ENCODE assay signal across 8 cellular contexts in the genomic region with DNA sequence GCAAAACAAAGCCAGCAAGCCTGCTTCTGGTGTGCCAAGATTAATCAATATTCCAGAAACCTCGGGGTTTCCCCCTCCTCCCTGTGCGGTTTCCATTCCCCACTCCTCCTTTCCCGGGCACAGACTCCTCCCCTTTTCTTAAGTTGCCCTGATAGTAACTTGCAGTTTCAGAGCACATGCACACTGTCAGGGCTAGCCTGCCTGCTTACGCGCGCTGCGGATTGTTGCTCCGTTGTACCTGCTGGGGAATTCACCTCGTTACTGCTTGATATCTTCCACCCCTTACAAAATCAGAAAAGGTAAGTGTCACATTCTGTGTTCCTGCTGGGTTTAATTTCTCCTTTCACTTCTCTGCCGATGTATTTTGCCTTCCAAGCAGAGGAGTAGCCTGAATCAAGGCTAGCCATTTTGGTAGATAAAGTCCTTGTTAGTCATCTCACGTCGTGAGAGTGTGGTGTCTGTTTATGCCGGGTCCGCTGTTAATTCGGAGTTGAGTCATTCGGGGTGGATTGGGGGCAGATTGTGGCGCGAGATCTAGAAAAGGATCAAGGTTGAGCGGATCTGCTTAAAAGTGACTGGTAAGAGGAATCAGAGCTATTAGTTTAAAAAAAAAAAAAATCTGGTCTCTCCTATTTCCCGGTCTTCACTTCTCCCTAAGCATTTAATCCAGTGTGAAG. TPM values are rescaled to one million over a fixed set of nuclear protein-coding genes. Genes with fewer than 3 reads are reported as not detected.
DNase-seq lines count a peak whose midpoint lies in the region; ATAC-seq, FAIRE-seq and TF ChIP-seq lines count a peak whose summit lies in the region.

Gene SLC1A3 (plus strand): TSS at position 170 of the 677 bp plus-strand sequence. CDS start 1,818 bp downstream, outside the sequence.

- H3K4me3 Mint-ChIP-seq in activated naive CD8-positive, alpha-beta T cell treated with anti-CD3 and anti-CD28 coated beads, Interleukin-2, amount 10 ng/mL, durations not matched to agents 7 days and 5 days = peak within 1 kb of the TSS; percentile 78

- no peaks in the 10 kb centered on the region for H3K9me3 Mint-ChIP-seq in activated naive CD8-positive, alpha-beta T cell treated with anti-CD3 and anti-CD28 coated beads, Interleukin-2, amount 10 ng/mL, durations not matched to agents 7 days and 5 days

- peak; percentile 88 for FAIRE-seq in GM18507 (lab: Jason Lieb, UNC)

- POLR2A ChIA-PET in AG04449 (lab: Yijun Ruan, JAX) = no interaction called here
- POLR2A ChIA-PET in activated naive CD8-positive, alpha-beta T cell treated with anti-CD3 and anti-CD28 coated beads, Interleukin-2, amount 10 ng/mL, durations not matched to agents 7 days and 5 days (lab: Charles Lee) = no interaction called here

- ATAC-seq in HG02884 (IDR thresholded peaks at IDR 0.05; ENCODE audit: unreplicated experiment) = peak; percentile 85
- peak; percentile 84 for ATAC-seq in activated naive CD8-positive, alpha-beta T cell treated with anti-CD3 and anti-CD28 coated beads, Interleukin-2, amount 10 ng/mL, durations not matched to agents 7 days and 5 days (ENCODE audit: low read depth)

- no peaks in the 10 kb centered on the region for H3K9me3 ChIP-seq in ovary

- no peaks in the 10 kb centered on the region for H3K27me3 ChIP-seq in ovary

- H3K4me1 ChIP-seq in ovary (ENCODE audit: insufficient read depth) = no peaks in the 10 kb centered on the region

- TF ChIP-seq EP300 in ovary (IDR thresholded peaks at IDR 0.05) = no peak

- WGBS in ovary, 3 donors = 0 to 1% (median 1%) methylated on average over 20 of the region's 20 CpGs

- CTCF ChIA-PET in AG04449 (lab: Yijun Ruan, JAX) = interaction anchor here (1.1 to 1.8 kb wide), 6 partner anchors 82 to 189 kb away, joined by 3 to 11 read pairs (median 4); no protein-coding TSS in a partner anchor

- H3K36me3 Mint-ChIP-seq in activated naive CD8-positive, alpha-beta T cell treated with anti-CD3 and anti-CD28 coated beads, Interleukin-2, amount 10 ng/mL, durations not matched to agents 7 days and 5 days = no peaks in the 10 kb centered on the region

- peak; percentile 18 for TF ChIP-seq POLR2A in ovary (IDR thresholded peaks at IDR 0.05)

- no peak for DNase-seq in AG04449 (ENCODE audit: low read depth, low spot score)
- no peak for DNase-seq in GM18507 (ENCODE audit: extremely low spot score, insufficient read length, low read depth)
- DNase-seq in NCI-H524 treated with DMSO at 0.1 percent for 48 hours (lab: John Stamatoyannopoulos, UW) = peak; percentile 50
- peak; percentile 36 for DNase-seq in activated naive CD8-positive, alpha-beta T cell treated with anti-CD3 and anti-CD28 coated beads, Interleukin-2, amount 10 ng/mL, durations not matched to agents 7 days and 5 days
- DNase-seq in cardiac septum (ENCODE audit: low spot score) = no peak
- peak; percentile 33 to 71 (median 55) for DNase-seq in ovary
- no peak for DNase-seq in NCI-H1930 (lab: John Stamatoyannopoulos, UW)

- no peak within 1 kb of the TSS for H3K27ac ChIP-seq in ovary

- intact Hi-C loops in cardiac septum (cut with DNase I) (loop anchor here (2.0 to 5.0 kb wide), 4 partner anchors 34 to 189 kb away; no protein-coding TSS in a partner anchor), ovary (cut with DNase I) (no loop called here)

- H3K27ac Mint-ChIP-seq in activated naive CD8-positive, alpha-beta T cell treated with anti-CD3 and anti-CD28 coated beads, Interleukin-2, amount 10 ng/mL, durations not matched to agents 7 days and 5 days = no peak within 1 kb of the TSS

- no peak for TF ChIP-seq CTCF in AG04449 (IDR thresholded peaks at IDR 0.05; ENCODE audit: insufficient read depth, low read length, missing control alignments)
- no peak for TF ChIP-seq CTCF in ovary (IDR thresholded peaks at IDR 0.05)

- no peaks in the 10 kb centered on the region for H3K36me3 ChIP-seq in ovary

- H3K27me3 Mint-ChIP-seq in activated naive CD8-positive, alpha-beta T cell treated with anti-CD3 and anti-CD28 coated beads, Interleukin-2, amount 10 ng/mL, durations not matched to agents 7 days and 5 days = peaks cover 65% of the 10 kb centered on the region

- peak within 1 kb of the TSS; percentile 66 for H3K4me3 ChIP-seq in AG04449 (ENCODE audit: low read depth, low read length)
- peak within 1 kb of the TSS; percentile 41 for H3K4me3 ChIP-seq in ovary

- peaks cover 15% of the 10 kb centered on the region for H3K4me1 Mint-ChIP-seq in activated naive CD8-positive, alpha-beta T cell treated with anti-CD3 and anti-CD28 coated beads, Interleukin-2, amount 10 ng/mL, durations not matched to agents 7 days and 5 days

RNA-seq across cellular contexts. Expression of gene SLC1A3, which starts in this region (rescaled TPM):
- total RNA-seq in activated naive CD8-positive, alpha-beta T cell treated with anti-CD3 and anti-CD28 coated beads, Interleukin-2, amount 10 ng/mL, durations not matched to agents 7 days and 5 days = 1 to 10 TPM; 1.5 to 1.9 TPM
- total RNA-seq in cardiac septum = 53.0 TPM
- total RNA-seq in ovary = 10 to 100 TPM; 10.8 to 72.3 (median 48.9) TPM
- 10 to 100 TPM in 1 of 2 donors, 1 to 10 TPM in 1; 5.2 to 36.7 TPM for polyA plus RNA-seq in ovary

Comparison
In these comparisons a context has a peak if more than half of its experiments do, and no peak if none do; other contexts are left out.
1. RNA of gene SLC1A3 (total RNA-seq): 53.0 TPM in cardiac septum (single experiment) and 10.8 to 72.3 TPM in ovary; 1.5 to 1.9 TPM in activated naive CD8-positive, alpha-beta T cell treated with anti-CD3 and anti-CD28 coated beads, Interleukin-2, amount 10 ng/mL, durations not matched to agents 7 days and 5 days; every median in the first group is over 4 times any median in the second.
2. DNase-seq: peak in NCI-H524 treated with DMSO at 0.1 percent for 48 hours (single experiment), activated naive CD8-positive, alpha-beta T cell treated with anti-CD3 and anti-CD28 coated beads, Interleukin-2, amount 10 ng/mL, durations not matched to agents 7 days and 5 days (single experiment) and ovary (5 of 5); none in AG04449 (single experiment), GM18507 (single experiment), cardiac septum (single experiment) and NCI-H1930 (0 of 2).